ENCODE assay signal across 23 cellular contexts in the genomic region with DNA sequence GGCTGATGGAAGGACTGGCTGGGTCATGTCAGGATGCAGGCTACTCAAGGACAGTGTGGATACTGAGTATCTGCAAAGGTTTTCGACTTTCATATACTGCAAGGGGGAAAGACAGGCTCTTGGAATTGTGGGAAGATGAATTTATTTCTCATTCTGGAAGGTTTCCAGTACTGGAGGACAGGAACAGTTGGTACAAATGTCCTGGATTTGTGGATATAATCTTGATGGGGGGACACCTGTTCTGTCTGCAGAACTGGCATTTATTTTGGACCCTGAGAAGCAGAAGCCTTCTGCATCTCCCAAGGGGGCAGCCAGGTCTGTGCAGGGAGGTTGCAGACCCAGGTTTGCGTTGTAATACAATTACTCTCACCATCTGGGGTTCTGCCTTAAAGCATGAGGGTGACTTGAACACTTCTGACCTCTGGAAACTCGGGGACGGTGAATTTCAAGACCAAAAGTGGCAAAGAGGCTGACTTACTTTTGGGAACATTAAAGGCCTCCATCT.
DNase-seq lines count a peak whose midpoint lies in the region; ATAC-seq lines count a peak whose summit lies in the region.
"Had no signal": no experiment of that assay in that cellular context is flagged by ENCODE, and none has a peak within 500 bp of the region (broad histone marks: within the 10 kb centered on the region; RNA-seq: fewer than 3 reads in every experiment).

No MANE protein-coding gene starts in this region.

- H3K9me3 Mint-ChIP-seq in immature natural killer cell, result no peaks in the 10 kb centered on the region
- H3K9me3 Mint-ChIP-seq: CD14-positive monocyte; CD8-positive, alpha-beta memory T cell; H9; T-helper 1 cell treated with Interleukin-12 subunit alpha and Interleukin-12 subunit beta and Interleukin-4 antibody, amounts not matched to agents 30 μg/mL and 1 μg/mL, for 36 hours had no signal

- H3K36me3 ChIP-seq in effector memory CD4-positive, alpha-beta T cell (ENCODE audit: control insufficient read depth, insufficient read depth, low read length), result no peaks in the 10 kb centered on the region
- H3K36me3 ChIP-seq: MG63 had no signal

- ATAC-seq in HG02840 (IDR thresholded peaks at IDR 0.05; ENCODE audit: low FRiP score, unreplicated experiment) (no peak), GM19324 (IDR thresholded peaks at IDR 0.05; ENCODE audit: low FRiP score, unreplicated experiment) (no peak)

- no peak overlapping the region for H3K27ac ChIP-seq in effector memory CD4-positive, alpha-beta T cell (ENCODE audit: insufficient read depth, low read length, poor library complexity, severe bottlenecking)
- H3K27ac ChIP-seq: GM23248, RWPE1 had no signal

- H3K36me3 Mint-ChIP-seq in immature natural killer cell, result no peaks in the 10 kb centered on the region
- H3K36me3 Mint-ChIP-seq: CD14-positive monocyte; CD8-positive, alpha-beta memory T cell had no signal

- H3K4me1 ChIP-seq in effector memory CD4-positive, alpha-beta T cell (ENCODE audit: control insufficient read depth, insufficient read depth, low read length, poor library complexity, severe bottlenecking), result no peaks in the 10 kb centered on the region

- no peak overlapping the region for H3K27ac Mint-ChIP-seq in immature natural killer cell
- H3K27ac Mint-ChIP-seq: B cell; CD14-positive monocyte; CD8-positive, alpha-beta memory T cell; H9; T-helper 1 cell treated with Interleukin-12 subunit alpha and Interleukin-12 subunit beta and Interleukin-4 antibody, amounts not matched to agents 30 μg/mL and 1 μg/mL, for 36 hours had no signal

- H3K4me3 ChIP-seq in effector memory CD4-positive, alpha-beta T cell (ENCODE audit: insufficient read depth, low read depth, low read length, poor library complexity, severe bottlenecking), result no peak overlapping the region
- H3K4me3 ChIP-seq: GM23248, MG63 had no signal

- H3K27me3 ChIP-seq in effector memory CD4-positive, alpha-beta T cell (replicated peaks; ENCODE audit: control insufficient read depth, insufficient read depth, low read length, poor library complexity, severe bottlenecking), result no peaks in the 10 kb centered on the region
- H3K27me3 ChIP-seq: MG63 had no signal

- H3K27me3 Mint-ChIP-seq in immature natural killer cell (ENCODE audit: low read depth in 3 of 3), result peaks cover 0 to 8% (median 5%) of the 10 kb centered on the region in 3 donors

- no peak overlapping the region for H3K4me3 Mint-ChIP-seq in immature natural killer cell
- H3K4me3 Mint-ChIP-seq: B cell; CD14-positive monocyte; CD8-positive, alpha-beta memory T cell; H9; T-helper 1 cell treated with Interleukin-12 subunit alpha and Interleukin-12 subunit beta and Interleukin-4 antibody, amounts not matched to agents 30 μg/mL and 1 μg/mL, for 36 hours had no signal

- H3K9me3 ChIP-seq in effector memory CD4-positive, alpha-beta T cell (ENCODE audit: control insufficient read depth, low read length), result no peaks in the 10 kb centered on the region
- H3K9me3 ChIP-seq: MG63 had no signal

- DNase-seq in NCI-H2171 (lab: John Stamatoyannopoulos, UW) (peak; percentile 47), NCI-H69 (lab: John Stamatoyannopoulos, UW) (peak; percentile 61), cerebellum (ENCODE audit: low spot score) (peak; percentile 58), immature natural killer cell (no peak)
- DNase-seq in effector memory CD4-positive, alpha-beta T cell, result no peak
- DNase-seq: CD8-positive, alpha-beta memory T cell; GM23248; H9; KBM-7; MG63; NCI-H1105 treated with DMSO at 0.1 percent for 48 hours; NCI-H146; NCI-H1930; NCI-H2227 treated with DMSO at 0.1 percent for 48 hours; NCI-H510A; NCI-H774; SHP77 had no signal

- H3K4me1 Mint-ChIP-seq in immature natural killer cell, result peaks cover 10 to 13% of the 10 kb centered on the region in 2 donors
- H3K4me1 Mint-ChIP-seq: B cell, CD14-positive monocyte had no signal

Comparison
In these comparisons a context has a peak if more than half of its experiments do, and no peak if none do; other contexts are left out.
1. DNase-seq: peak in NCI-H2171 (single experiment), NCI-H69 (single experiment) and cerebellum (single experiment); none in immature natural killer cell (0 of 3) and effector memory CD4-positive, alpha-beta T cell (0 of 3).